ENCODE assay signal across 8 cellular contexts in genomic region chr11:108788565-108789199, GRCh38.
DNase-seq lines count a peak whose midpoint lies in the region; FAIRE-seq and TF ChIP-seq lines count a peak whose summit lies in the region.

No MANE protein-coding gene starts in this region.

- H3K36me3 ChIP-seq in cardiac muscle cell: no peaks in the 10 kb centered on the region
- H3K36me3 ChIP-seq in right atrium auricular region: no peaks in the 10 kb centered on the region
- no peaks in the 10 kb centered on the region for H3K36me3 ChIP-seq in endothelial cell of umbilical vein (ENCODE audit: control insufficient read depth in 2 of 2, extremely low read depth in 1 of 2, insufficient read depth in 2 of 2, low read length in 2 of 2)

- H3K27me3 ChIP-seq in cardiac muscle cell (no peaks in the 10 kb centered on the region), right atrium auricular region (no peaks in the 10 kb centered on the region), endothelial cell of umbilical vein (ENCODE audit: control insufficient read depth in 2 of 2, insufficient read depth in 2 of 2, low read length in 2 of 2) (no peaks in the 10 kb centered on the region)

- no peak overlapping the region for H3K9ac ChIP-seq in endothelial cell of umbilical vein (replicated peaks; ENCODE audit: extremely low read depth, insufficient read depth, low read length)

- TF ChIP-seq CTCF in cardiac muscle cell (IDR thresholded peaks at IDR 0.05; ENCODE audit: low read depth, low read length) (peak; percentile 54), right atrium auricular region (IDR thresholded peaks at IDR 0.05) (peak in 1 of 2 donors; percentile 49), LNCAP (IDR thresholded peaks at IDR 0.05) (peak; percentile 28; the same call in 1 of the 2 replicates), endothelial cell of umbilical vein (IDR thresholded peaks at IDR 0.05; ENCODE audit: extremely low read depth in 1 of 2, insufficient read depth in 1 of 2, low read depth in 1 of 2, low read length in 2 of 2) (peak; percentile 43 to 55)

- POLR2A ChIA-PET in endothelial cell of umbilical vein (lab: Charles Lee): no interaction called here

- CTCF ChIA-PET in endothelial cell of umbilical vein (lab: Charles Lee): interaction anchor here (0.5 to 2.6 kb wide), 26 partner anchors 9 to 1150 kb away, joined by 3 to 38 read pairs (median 4); no protein-coding TSS in a partner anchor

- no peaks in the 10 kb centered on the region for H4K20me1 ChIP-seq in endothelial cell of umbilical vein (replicated peaks; ENCODE audit: control insufficient read depth, extremely low read depth, insufficient read depth, low read length)

- H3K4me2 ChIP-seq in endothelial cell of umbilical vein (ENCODE audit: insufficient read depth, low read length): no peak overlapping the region

- FAIRE-seq in endothelial cell of umbilical vein (lab: Jason Lieb, UNC): no peak

- no peak overlapping the region for H3K27ac ChIP-seq in cardiac muscle cell
- H3K27ac ChIP-seq in right atrium auricular region: no peak overlapping the region
- no peak overlapping the region for H3K27ac ChIP-seq in endothelial cell of umbilical vein (ENCODE audit: insufficient read depth, low read depth, low read length)

- dilution Hi-C loops in endothelial cell of umbilical vein (cut with MboI; ENCODE audit: extremely low pct_ligation_motif_present, low sequenced_read_pairs): no loop called here

- no peak overlapping the region for H2AFZ ChIP-seq in endothelial cell of umbilical vein (ENCODE audit: low read depth, low read length)

- H3K9me1 ChIP-seq in endothelial cell of umbilical vein (replicated peaks; ENCODE audit: control insufficient read depth, extremely low read depth, insufficient read depth, low read length): no peaks in the 10 kb centered on the region

- H3K4me1 ChIP-seq in cardiac muscle cell (ENCODE audit: low read depth) (peaks cover 18% of the 10 kb centered on the region), right atrium auricular region (peaks cover 0 to 5% of the 10 kb centered on the region in 2 donors), endothelial cell of umbilical vein (ENCODE audit: control insufficient read depth, extremely low read depth, insufficient read depth, low read length) (no peaks in the 10 kb centered on the region)

- H3K4me3 ChIP-seq in cardiac muscle cell (no peak overlapping the region), right atrium auricular region (no peak overlapping the region), endothelial cell of umbilical vein (replicated peaks in 1 of 3; ENCODE audit: insufficient read depth in 1 of 3, low read depth in 1 of 3, low read length in 3 of 3) (no peak overlapping the region)

- DNase-seq in cardiac muscle cell (ENCODE audit: low read depth in 1 of 2, low spot score in 1 of 2): peak; percentile 44 to 65
- no peak for DNase-seq in right atrium auricular region (ENCODE audit: low spot score)
- peak; percentile 58 for DNase-seq in endothelial cell of umbilical vein (ENCODE audit: low read depth, low spot score)
- no peak for DNase-seq in cerebellum (ENCODE audit: low spot score)
- no peak for DNase-seq in activated naive CD4-positive, alpha-beta T cell treated with anti-CD3 and anti-CD28 coated beads, Interleukin-2, amount 50 U/mL, for 16 hours
- DNase-seq in COLO668 (lab: John Stamatoyannopoulos, UW; ENCODE audit: unreplicated experiment): no peak
- DNase-seq in activated effector memory CD4-positive, alpha-beta T cell treated with Interleukin-2 at 50 U/mL for 16 hours: no peak

- H3K79me2 ChIP-seq in endothelial cell of umbilical vein (ENCODE audit: control insufficient read depth, insufficient read depth, low read length): peaks cover 49% of the 10 kb centered on the region

- TF ChIP-seq POLR2A in endothelial cell of umbilical vein (IDR thresholded peaks at IDR 0.05; ENCODE audit: low read depth, low read length): no peak

- no TSS peak for BruUV-seq in endothelial cell of umbilical vein (replicated peaks; lab: Mats Ljungman, UMichigan)

- intact Hi-C loops in endothelial cell of umbilical vein (cut with micrococcal nuclease): loop anchor here (1.0 to 2.0 kb wide), 2 partner anchors 84 to 909 kb away; no protein-coding TSS in a partner anchor

- no peaks in the 10 kb centered on the region for H3K9me3 ChIP-seq in cardiac muscle cell (ENCODE audit: low read depth)
- no peaks in the 10 kb centered on the region for H3K9me3 ChIP-seq in right atrium auricular region
- H3K9me3 ChIP-seq in endothelial cell of umbilical vein (replicated peaks; ENCODE audit: control insufficient read depth, insufficient read depth, low read length): no peaks in the 10 kb centered on the region

TF ChIP-seq in endothelial cell of umbilical vein, 7 proteins besides CTCF, POLR2A, EP300 and RAD21:
- TF ChIP-seq JUN (IDR thresholded peaks at IDR 0.05; ENCODE audit: borderline replicate concordance, insufficient read depth, insufficient read length, low read depth): no peak
TF ChIP-seq in endothelial cell of umbilical vein: peak in this region for 0.

Comparison
In these comparisons a context has a peak if more than half of its experiments do, and no peak if none do; other contexts are left out.
1. DNase-seq: peak in cardiac muscle cell (2 of 2) and endothelial cell of umbilical vein (single experiment); none in right atrium auricular region (single experiment), cerebellum (single experiment), activated naive CD4-positive, alpha-beta T cell treated with anti-CD3 and anti-CD28 coated beads, Interleukin-2, amount 50 U/mL, for 16 hours (single experiment), COLO668 (single experiment) and activated effector memory CD4-positive, alpha-beta T cell treated with Interleukin-2 at 50 U/mL for 16 hours (single experiment).